Comparison of ENCODE assay signal across 1 cellular context in genomic region chr6:166331503-166332133, GRCh38.
TF ChIP-seq lines count a peak whose summit lies in the region.

No MANE protein-coding gene starts in this region.

TF ChIP-seq in GM12878, 131 proteins besides CTCF, POLR2A, EP300 and RAD21:
- TF ChIP-seq CEBPB (IDR thresholded peaks at IDR 0.05; ENCODE audit: borderline replicate concordance in 1 of 2, low read depth in 2 of 2, low read length in 2 of 2) (no peak), ZNF687 (IDR thresholded peaks at IDR 0.05) (no peak), RBBP5 (conservative IDR thresholded peaks at IDR 0.05) (no peak), RCOR1 (conservative IDR thresholded peaks at IDR 0.05; ENCODE audit: low read depth, low read length) (no peak), SKIL (IDR thresholded peaks at IDR 0.05; ENCODE audit: low read depth, poor library complexity, severe bottlenecking) (no peak), LARP7 (IDR thresholded peaks at IDR 0.05) (no peak), CBX5 (IDR thresholded peaks at IDR 0.05; ENCODE audit: low read depth) (no peak), SMAD1 (IDR thresholded peaks at IDR 0.05; ENCODE audit: low read depth, partially characterized antibody) (no peak), SIX5 (IDR thresholded peaks at IDR 0.05; ENCODE audit: low read depth, low read length, severe bottlenecking) (no peak), PKNOX1 (IDR thresholded peaks at IDR 0.05) (no peak), SUZ12 (IDR thresholded peaks at IDR 0.05; ENCODE audit: unreplicated experiment) (no peak), HDGF (IDR thresholded peaks at IDR 0.05) (no peak), BACH1 (IDR thresholded peaks at IDR 0.05; ENCODE audit: borderline replicate concordance) (no peak), ZNF274 (IDR thresholded peaks at IDR 0.05; ENCODE audit: insufficient read depth, insufficient read length) (no peak), ZBTB40 (IDR thresholded peaks at IDR 0.05; ENCODE audit: borderline replicate concordance) (no peak), SRF (IDR thresholded peaks at IDR 0.05; ENCODE audit: low read depth in 2 of 2, low read length in 2 of 2) (no peak), HDAC6 (IDR thresholded peaks at IDR 0.05; ENCODE audit: unreplicated experiment) (no peak)
